ENCODE assay signal across 8 cellular contexts in the genomic region with DNA sequence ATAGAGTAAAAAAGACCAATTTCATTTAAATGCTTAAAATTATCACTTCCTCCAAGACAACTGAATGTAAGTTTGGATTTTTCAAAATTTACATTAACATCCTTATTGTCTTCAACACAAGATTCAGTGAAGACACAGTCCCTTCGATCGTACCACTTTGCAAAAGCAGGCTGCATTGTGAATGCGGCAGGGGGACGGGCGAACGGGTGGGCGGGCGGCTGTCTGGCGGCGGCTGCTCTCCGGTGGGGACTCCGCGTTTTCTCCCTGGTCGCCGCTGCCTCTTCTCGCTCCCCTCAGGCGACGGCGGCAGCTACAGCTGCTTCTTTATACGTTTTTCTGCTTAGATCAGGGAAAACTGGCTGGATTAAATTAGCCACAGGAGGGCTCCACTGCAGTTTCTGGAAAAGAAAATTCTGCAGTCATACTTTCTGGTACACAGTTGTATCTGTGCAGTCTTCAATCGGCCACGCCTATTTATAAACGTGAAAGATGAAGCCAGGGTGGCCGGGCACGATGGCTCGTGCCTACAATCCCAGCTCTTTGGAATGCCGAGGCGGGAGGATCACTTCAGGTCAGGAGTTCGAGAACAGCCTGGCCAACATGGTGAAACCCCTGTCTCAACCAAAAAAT. TPM values are rescaled to one million over a fixed set of nuclear protein-coding genes. Genes with fewer than 3 reads are reported as not detected.
DNase-seq lines count a peak whose midpoint lies in the region; ATAC-seq and TF ChIP-seq lines count a peak whose summit lies in the region.

No MANE protein-coding gene starts in this region.

- peaks cover 14% of the 10 kb centered on the region for H3K27me3 ChIP-seq in H7 (ENCODE audit: control insufficient read depth, insufficient read depth, low read length)
- H3K27me3 ChIP-seq in gastroesophageal sphincter, result peaks cover 55% of the 10 kb centered on the region

- peak; percentile 35 for ATAC-seq in gastroesophageal sphincter
- ATAC-seq in HG02642 (IDR thresholded peaks at IDR 0.05; ENCODE audit: poor library complexity, unreplicated experiment), result no peak

- no peak overlapping the region for H3K27ac Mint-ChIP-seq in activated naive CD4-positive, alpha-beta T cell treated with anti-CD3 and anti-CD28 coated beads for 36 hours

- peak overlapping the region; percentile 47 for H3K4me3 Mint-ChIP-seq in activated naive CD4-positive, alpha-beta T cell treated with anti-CD3 and anti-CD28 coated beads for 36 hours

- no peaks in the 10 kb centered on the region for H3K36me3 Mint-ChIP-seq in activated naive CD4-positive, alpha-beta T cell treated with anti-CD3 and anti-CD28 coated beads for 36 hours (ENCODE audit: low read depth)

- H3K4me3 ChIP-seq in H7 (ENCODE audit: insufficient read depth, low read depth, low read length) (peak overlapping the region; percentile 5; the same call in 1 of the 2 replicates), gastroesophageal sphincter (peak overlapping the region in 1 of 2 donors; percentile 34)

- no peaks in the 10 kb centered on the region for H3K9me3 ChIP-seq in gastroesophageal sphincter

- peaks cover 43% of the 10 kb centered on the region for H3K27me3 Mint-ChIP-seq in activated naive CD4-positive, alpha-beta T cell treated with anti-CD3 and anti-CD28 coated beads for 36 hours (ENCODE audit: low read depth)

- peak in 2 of 4 experiments; percentile 35 to 66 for TF ChIP-seq CTCF in gastroesophageal sphincter (IDR thresholded peaks at IDR 0.05)

- intact Hi-C loops in activated naive CD4-positive, alpha-beta T cell treated with anti-CD3 and anti-CD28 coated beads for 36 hours (cut with micrococcal nuclease), result loop anchor here (1.0 to 5.0 kb wide), 4 partner anchors 34 to 236 kb away; a partner anchor contains a TSS

- 0 to 4% methylated on average over 4 to 18 of the region's 29 CpGs for WGBS in gastroesophageal sphincter (ENCODE audit: low coverage in 1 of 2), 2 donors

- peaks cover 0 to 10% (median 0%) of the 10 kb centered on the region in 3 donors for H3K4me1 ChIP-seq in gastroesophageal sphincter

- DNase-seq in AG08396 (ENCODE audit: low spot score) (peak; percentile 52), H7 (peak; percentile 67), NCI-H526 (lab: John Stamatoyannopoulos, UW) (peak; percentile 85 to 86), nucleus accumbens (lab: John Stamatoyannopoulos, UW) (peak in 53 of 56 donors; percentile 2 to 82 (median 46)), mesenteric fat pad (ENCODE audit: low spot score) (no peak)
- DNase-seq in activated naive CD4-positive, alpha-beta T cell treated with anti-CD3 and anti-CD28 coated beads for 36 hours, result peak; percentile 49

- H3K9me3 Mint-ChIP-seq in activated naive CD4-positive, alpha-beta T cell treated with anti-CD3 and anti-CD28 coated beads for 36 hours, result no peaks in the 10 kb centered on the region

- TF ChIP-seq EP300 in gastroesophageal sphincter (IDR thresholded peaks at IDR 0.05), result no peak

- H3K36me3 ChIP-seq in H7 (replicated peaks; ENCODE audit: control insufficient read depth, insufficient read depth, low read length), result no peaks in the 10 kb centered on the region
- H3K36me3 ChIP-seq in gastroesophageal sphincter, result no peaks in the 10 kb centered on the region

- no peak overlapping the region for H3K27ac ChIP-seq in gastroesophageal sphincter

- TF ChIP-seq POLR2A in gastroesophageal sphincter (IDR thresholded peaks at IDR 0.05), result no peak

- CTCF ChIA-PET in activated naive CD4-positive, alpha-beta T cell treated with anti-CD3 and anti-CD28 coated beads for 36 hours (lab: Charles Lee), result interaction anchor here (0.9 to 2.0 kb wide), 4 partner anchors 19 to 254 kb away, joined by 3 to 5 read pairs (median 3); no protein-coding TSS in a partner anchor

- peaks cover 12% of the 10 kb centered on the region for H3K4me1 Mint-ChIP-seq in activated naive CD4-positive, alpha-beta T cell treated with anti-CD3 and anti-CD28 coated beads for 36 hours (ENCODE audit: low read depth)

RNA-seq across cellular contexts. Expression of a gene that starts 33.9 kb away (rescaled TPM):
- total RNA-seq in H7 (2014; rRNA removed; shearing (Covaris generic)), result 31.9 and 33.8 TPM in 2 replicates
- total RNA-seq in activated naive CD4-positive, alpha-beta T cell treated with anti-CD3 and anti-CD28 coated beads for 36 hours, result 10 to 100 TPM; 35.7 to 36.6 TPM
- 10 to 100 TPM; 20.8 to 32.6 (median 25.6) TPM for total RNA-seq in gastroesophageal sphincter
- 17.7 TPM for total RNA-seq in mesenteric fat pad
